Comparison of ENCODE assay signal across 8 cellular contexts in genomic region chr3:71583569-71584215, GRCh38. TPM values are rescaled to one million over a fixed set of nuclear protein-coding genes. Genes with fewer than 3 reads are reported as not detected.
DNase-seq lines count a peak whose midpoint lies in the region; ATAC-seq and TF ChIP-seq lines count a peak whose summit lies in the region.

Gene FOXP1 (minus strand): TSS chr3:71583728. CDS start chr3:71198381, 385,347 bp downstream.

- H3K4me1 ChIP-seq in neutrophil (ENCODE audit: control insufficient read depth in 1 of 2, insufficient read depth in 1 of 2, low read depth in 1 of 2, low read length in 1 of 2): peaks cover 54 to 55% of the 10 kb centered on the region in 2 experiments

- H3K36me3 Mint-ChIP-seq in activated naive CD8-positive, alpha-beta T cell: peaks cover 2% of the 10 kb centered on the region

- ATAC-seq in GM18867 (IDR thresholded peaks at IDR 0.05; ENCODE audit: unreplicated experiment) (peak; percentile 47), GM19328 (IDR thresholded peaks at IDR 0.05; ENCODE audit: unreplicated experiment) (no peak)

- H3K4me3 Mint-ChIP-seq in activated naive CD8-positive, alpha-beta T cell: peak within 1 kb of the TSS; percentile 94

- no peaks in the 10 kb centered on the region for H3K9me3 Mint-ChIP-seq in activated naive CD8-positive, alpha-beta T cell (ENCODE audit: low read depth)

- no peaks in the 10 kb centered on the region for H3K36me3 ChIP-seq in SK-N-MC (ENCODE audit: insufficient read depth, low read length)
- H3K36me3 ChIP-seq in neutrophil: no peaks in the 10 kb centered on the region

- H3K27ac Mint-ChIP-seq in activated naive CD8-positive, alpha-beta T cell: peak within 1 kb of the TSS; percentile 99

- H3K4me1 Mint-ChIP-seq in activated naive CD8-positive, alpha-beta T cell (ENCODE audit: low read depth): peaks cover 56% of the 10 kb centered on the region

- H3K9me3 ChIP-seq in SK-N-MC (ENCODE audit: low read depth, low read length) (no peaks in the 10 kb centered on the region), neutrophil (no peaks in the 10 kb centered on the region)

- H3K9ac ChIP-seq in SK-N-MC (ENCODE audit: insufficient read length): peak within 1 kb of the TSS; percentile 80

- H3K27me3 ChIP-seq in neutrophil: no peaks in the 10 kb centered on the region

- DNase-seq in Kasumi-1 (lab: John Stamatoyannopoulos, UW): peak; percentile 49 to 67
- DNase-seq in SK-N-MC (ENCODE audit: low read depth, low spot score): no peak
- DNase-seq in glomerular visceral epithelial cell (ENCODE audit: extremely low spot score): peak; percentile 70

- H3K27ac ChIP-seq in SK-N-MC (peak within 1 kb of the TSS; percentile 83), neutrophil (peak within 1 kb of the TSS; percentile 100), temporal lobe (ENCODE audit: low read depth, low read length) (peak within 1 kb of the TSS; percentile 95)

- no peak for TF ChIP-seq CTCF in neutrophil (IDR thresholded peaks at IDR 0.05)

- H3K4me3 ChIP-seq in SK-N-MC (peak within 1 kb of the TSS; percentile 84), neutrophil (ENCODE audit: low read depth in 1 of 2, low read length in 1 of 2) (peak within 1 kb of the TSS; percentile 97)

- H3K27me3 Mint-ChIP-seq in activated naive CD8-positive, alpha-beta T cell: no peaks in the 10 kb centered on the region

RNA-seq across cellular contexts. Expression of gene FOXP1, which starts in this region (rescaled TPM):
- total RNA-seq in temporal lobe: 56.5 TPM
